Comparison of ENCODE assay signal across 11 cellular contexts in genomic region chr7:134457166-134457565, GRCh38. TPM values are rescaled to one million over a fixed set of nuclear protein-coding genes. Genes with fewer than 3 reads are reported as not detected.
A peak's percentile ranks its signal among the peaks of the same experiment; 100 is the strongest.
DNase-seq lines count a peak whose midpoint lies in the region; ATAC-seq and TF ChIP-seq lines count a peak whose summit lies in the region.
"Had no signal": no experiment of that assay in that cellular context is flagged by ENCODE, and none has a peak within 500 bp of the region (broad histone marks: within the 10 kb centered on the region; RNA-seq: fewer than 3 reads in every experiment).

No MANE protein-coding gene starts in this region.

- H3K4me3 ChIP-seq in OCI-LY1 (ENCODE audit: low read depth, low read length, poor library complexity, severe bottlenecking): no peak overlapping the region
- H3K4me3 ChIP-seq: lung, SK-N-MC had no signal

- H3K4me1 ChIP-seq in OCI-LY1 (ENCODE audit: insufficient read depth, low read length, severe bottlenecking): peaks cover 50% of the 10 kb centered on the region

- H2AFZ ChIP-seq in OCI-LY1 (ENCODE audit: low read length): no peak overlapping the region

- intact Hi-C loops in activated CD4-positive, alpha-beta T cell treated with anti-CD3 and anti-CD28 coated beads, Interleukin-2, amount 10 ng/mL, durations not matched to agents 24 days and 14 days (cut with micrococcal nuclease): loop anchor here (5.0 to 10.0 kb wide), 3 partner anchors 278 to 1100 kb away; partner anchors contain the start of genes CYREN and NUP205

- peak overlapping the region; percentile 65 for H3K4me2 ChIP-seq in OCI-LY1 (ENCODE audit: low read length)

- no peaks in the 10 kb centered on the region for H3K27me3 Mint-ChIP-seq in activated CD4-positive, alpha-beta T cell treated with anti-CD3 and anti-CD28 coated beads, Interleukin-2, amount 10 ng/mL, durations not matched to agents 24 days and 14 days
- no peaks in the 10 kb centered on the region for H3K27me3 Mint-ChIP-seq in neural crest cell (ENCODE audit: low read depth)

- H3K9me3 ChIP-seq in OCI-LY1 (ENCODE audit: low read length): no peaks in the 10 kb centered on the region
- H3K9me3 ChIP-seq: upper lobe of right lung had no signal

- H3K36me3 Mint-ChIP-seq in activated CD4-positive, alpha-beta T cell treated with anti-CD3 and anti-CD28 coated beads, Interleukin-2, amount 10 ng/mL, durations not matched to agents 24 days and 14 days (ENCODE audit: low read depth): peaks cover 15% of the 10 kb centered on the region
- peaks cover 4% of the 10 kb centered on the region for H3K36me3 Mint-ChIP-seq in neural crest cell (ENCODE audit: low read depth)

- no peak overlapping the region for H3K27ac Mint-ChIP-seq in activated CD4-positive, alpha-beta T cell treated with anti-CD3 and anti-CD28 coated beads, Interleukin-2, amount 10 ng/mL, durations not matched to agents 24 days and 14 days
- no peak overlapping the region for H3K27ac Mint-ChIP-seq in neural crest cell (ENCODE audit: unreplicated experiment)

- H3F3A ChIP-seq in OCI-LY1 (ENCODE audit: insufficient read depth, low read length): no peaks in the 10 kb centered on the region

- H3K27ac ChIP-seq in OCI-LY1 (ENCODE audit: low read depth, low read length, poor library complexity, severe bottlenecking): peak overlapping the region; percentile 7
- H3K27ac ChIP-seq: SK-N-MC, upper lobe of right lung had no signal

- H3K9ac ChIP-seq in OCI-LY1 (ENCODE audit: low read length): no peak overlapping the region

- peak overlapping the region; percentile 90 for H3K4me3 Mint-ChIP-seq in activated CD4-positive, alpha-beta T cell treated with anti-CD3 and anti-CD28 coated beads, Interleukin-2, amount 10 ng/mL, durations not matched to agents 24 days and 14 days
- H3K4me3 Mint-ChIP-seq in neural crest cell: peak overlapping the region; percentile 96

- no peaks in the 10 kb centered on the region for H3K9me2 ChIP-seq in OCI-LY1 (ENCODE audit: low read depth, low read length)

- H3K9me3 Mint-ChIP-seq in activated CD4-positive, alpha-beta T cell treated with anti-CD3 and anti-CD28 coated beads, Interleukin-2, amount 10 ng/mL, durations not matched to agents 24 days and 14 days: no peaks in the 10 kb centered on the region
- no peaks in the 10 kb centered on the region for H3K9me3 Mint-ChIP-seq in neural crest cell

- no peaks in the 10 kb centered on the region for H4K20me1 ChIP-seq in OCI-LY1 (ENCODE audit: insufficient read depth, low read length)

- no peak for ATAC-seq in HG03139 (IDR thresholded peaks at IDR 0.05; ENCODE audit: unreplicated experiment)
- ATAC-seq: upper lobe of right lung had no signal

- H3K36me3 ChIP-seq in OCI-LY1 (ENCODE audit: insufficient read depth, low read length): peaks cover 12% of the 10 kb centered on the region

- DNase-seq in activated CD4-positive, alpha-beta T cell treated with anti-CD3 and anti-CD28 coated beads, Interleukin-2, amount 10 ng/mL, durations not matched to agents 24 days and 14 days: no peak
- no peak for DNase-seq in activated CD4-positive, alpha-beta T cell treated with anti-CD3 and anti-CD28 coated beads, Interleukin-2, amount 50 U/mL, for 4 hours
- DNase-seq in cerebellum (ENCODE audit: low spot score) (peak; percentile 21), neural crest cell (ENCODE audit: low read depth, low spot score) (no peak), DMS79 (lab: John Stamatoyannopoulos, UW) (no peak), NCI-H128 (lab: John Stamatoyannopoulos, UW; ENCODE audit: unreplicated experiment) (no peak)
- DNase-seq: upper lobe of right lung had no signal

- TF ChIP-seq CTCF in OCI-LY1 (IDR thresholded peaks at IDR 0.05; ENCODE audit: low read length) (no peak), neural crest cell (conservative IDR thresholded peaks at IDR 0.05) (no peak)

- no peaks in the 10 kb centered on the region for H3K27me3 ChIP-seq in OCI-LY1 (ENCODE audit: insufficient read depth, low read length)
- H3K27me3 ChIP-seq: upper lobe of right lung had no signal

- H3K79me2 ChIP-seq in OCI-LY1 (ENCODE audit: insufficient read depth, low read length): no peaks in the 10 kb centered on the region

- H3K4me1 Mint-ChIP-seq in activated CD4-positive, alpha-beta T cell treated with anti-CD3 and anti-CD28 coated beads, Interleukin-2, amount 10 ng/mL, durations not matched to agents 24 days and 14 days: peaks cover 49% of the 10 kb centered on the region
- H3K4me1 Mint-ChIP-seq in neural crest cell: peaks cover 49% of the 10 kb centered on the region

RNA-seq across cellular contexts. Expression of gene AKR1B1, which starts 1.7 kb away (rescaled TPM):
- total RNA-seq in activated CD4-positive, alpha-beta T cell treated with anti-CD3 and anti-CD28 coated beads, Interleukin-2, amount 10 ng/mL, durations not matched to agents 24 days and 14 days: 107 TPM in 2 replicates
- total RNA-seq in cerebellum (35.7 TPM), neural crest cell (202 and 204 TPM in 2 replicates)
